17 cellular contexts compared by ENCODE assay signal in genomic region chr1:51063121-51063520, GRCh38. TPM values are rescaled to one million over a fixed set of nuclear protein-coding genes. Genes with fewer than 3 reads are reported as not detected.
DNase-seq lines count a peak whose midpoint lies in the region; ATAC-seq and TF ChIP-seq lines count a peak whose summit lies in the region.
"Had no signal": no experiment of that assay in that cellular context is flagged by ENCODE, and none has a peak within 500 bp of the region (broad histone marks: within the 10 kb centered on the region; RNA-seq: fewer than 3 reads in every experiment).

No MANE protein-coding gene starts in this region.

- no peaks in the 10 kb centered on the region for H3K4me1 Mint-ChIP-seq in stimulated activated naive CD8-positive, alpha-beta T cell treated with anti-CD3 and anti-CD28 coated beads, Interleukin-15, amount 100 ng/mL, for 72 hours
- H3K4me1 Mint-ChIP-seq: activated CD4-positive, alpha-beta T cell treated with anti-CD3 and anti-CD28 coated beads, Interleukin-2, amount 10 ng/mL, durations not matched to agents 7 days and 5 days had no signal

- no peak overlapping the region; the same call in 1 of the 2 replicates for H3K27ac ChIP-seq in Panc1 (ENCODE audit: low read length)
- H3K27ac ChIP-seq: KMS-11, stomach had no signal

- H3K4me3 Mint-ChIP-seq in stimulated activated naive CD8-positive, alpha-beta T cell treated with anti-CD3 and anti-CD28 coated beads, Interleukin-15, amount 100 ng/mL, for 72 hours, result no peak overlapping the region
- H3K4me3 Mint-ChIP-seq: activated CD4-positive, alpha-beta T cell treated with anti-CD3 and anti-CD28 coated beads, Interleukin-2, amount 10 ng/mL, durations not matched to agents 7 days and 5 days; activated naive CD4-positive, alpha-beta T cell treated with anti-CD3 and anti-CD28 coated beads for 36 hours had no signal

- ATAC-seq in Panc1, result peak; percentile 80
- no peak for ATAC-seq in GM18909 (IDR thresholded peaks at IDR 0.05; ENCODE audit: poor library complexity, unreplicated experiment)
- ATAC-seq in HG02973 (IDR thresholded peaks at IDR 0.05; ENCODE audit: unreplicated experiment), result no peak
- ATAC-seq in stimulated activated naive CD8-positive, alpha-beta T cell treated with anti-CD3 and anti-CD28 coated beads, Interleukin-15, amount 100 ng/mL, for 72 hours, result no peak

- H3K27me3 Mint-ChIP-seq in stimulated activated naive CD8-positive, alpha-beta T cell treated with anti-CD3 and anti-CD28 coated beads, Interleukin-15, amount 100 ng/mL, for 72 hours, result peaks cover 26% of the 10 kb centered on the region

- H3K27ac Mint-ChIP-seq in stimulated activated naive CD8-positive, alpha-beta T cell treated with anti-CD3 and anti-CD28 coated beads, Interleukin-15, amount 100 ng/mL, for 72 hours, result no peak overlapping the region
- H3K27ac Mint-ChIP-seq: activated CD4-positive, alpha-beta T cell treated with anti-CD3 and anti-CD28 coated beads, Interleukin-2, amount 10 ng/mL, durations not matched to agents 7 days and 5 days; activated naive CD4-positive, alpha-beta T cell treated with anti-CD3 and anti-CD28 coated beads for 36 hours had no signal

- in situ Hi-C loops in Panc1 (cut with HindIII; ENCODE audit: low pct_unique_long_range_greater_than_20kb, low sequenced_read_pairs), result no loop called here

- H3K9me3 Mint-ChIP-seq in stimulated activated naive CD8-positive, alpha-beta T cell treated with anti-CD3 and anti-CD28 coated beads, Interleukin-15, amount 100 ng/mL, for 72 hours, result peaks cover under 1 to 9% of the 10 kb centered on the region in 2 donors
- H3K9me3 Mint-ChIP-seq: activated CD4-positive, alpha-beta T cell treated with anti-CD3 and anti-CD28 coated beads, Interleukin-2, amount 10 ng/mL, durations not matched to agents 7 days and 5 days had no signal

- TF ChIP-seq CTCF in Panc1 (IDR thresholded peaks at IDR 0.05), result no peak

- intact Hi-C loops in Panc1 (cut with micrococcal nuclease; ENCODE audit: unreplicated experiment), result no loop called here

- DNase-seq in EH (ENCODE audit: low read depth) (peak; percentile 93), Panc1 (ENCODE audit: low read depth, low spot score) (peak; percentile 32), epidermal melanocyte (ENCODE audit: insufficient read length, low spot score) (peak; percentile 25), non-pigmented ciliary epithelial cell (ENCODE audit: low read depth) (peak; percentile 92), T-helper 1 cell (no peak)
- no peak for DNase-seq in stimulated activated naive CD8-positive, alpha-beta T cell treated with anti-CD3 and anti-CD28 coated beads, Interleukin-15, amount 100 ng/mL, for 72 hours
- DNase-seq: activated CD4-positive, alpha-beta T cell treated with anti-CD3 and anti-CD28 coated beads, Interleukin-2, amount 10 ng/mL, durations not matched to agents 7 days and 5 days; activated naive CD4-positive, alpha-beta T cell treated with anti-CD3 and anti-CD28 coated beads for 36 hours; DND-41; effector CD8-positive, alpha-beta T cell; NCI-H446; nucleus accumbens; SHP77; stomach had no signal

- BruUV-seq in Panc1 (replicated peaks; lab: Mats Ljungman, UMichigan), result no TSS peak

- H3K4me3 ChIP-seq in Panc1 (ENCODE audit: low read depth in 2 of 2, low read length in 2 of 2), result no peak overlapping the region
- H3K4me3 ChIP-seq: stomach had no signal

- no peaks in the 10 kb centered on the region for H3K4me1 ChIP-seq in Panc1 (ENCODE audit: control insufficient read depth, insufficient read depth, low read length)
- H3K4me1 ChIP-seq: stomach had no signal

- H3K36me3 ChIP-seq in Panc1 (ENCODE audit: control insufficient read depth, insufficient read depth, low read length), result no peaks in the 10 kb centered on the region
- H3K36me3 ChIP-seq: stomach had no signal

- no peaks in the 10 kb centered on the region for H3K9me3 ChIP-seq in Panc1 (ENCODE audit: control insufficient read depth, insufficient read depth, low read depth, low read length)

- no peaks in the 10 kb centered on the region for H3K27me3 ChIP-seq in Panc1 (ENCODE audit: control insufficient read depth, insufficient read depth, low read length)
- H3K27me3 ChIP-seq: stomach had no signal

- POLR2A ChIA-PET in Panc1 (lab: Charles Lee), result interaction anchor here (0.5 to 0.6 kb wide), 2 partner anchors 22 to 596 kb away, joined by 3 read pairs; no protein-coding TSS in a partner anchor

- CTCF ChIA-PET in Panc1 (lab: Charles Lee), result no interaction called here

RNA-seq across cellular contexts. Expression of gene C1orf185, which starts 38.9 kb away (rescaled TPM):
- not detected for total RNA-seq in Panc1 (2021; ENCODE audit: unreplicated experiment)
- not detected for polyA plus RNA-seq in Panc1 (2012; ENCODE audit: insufficient read length)
- total RNA-seq: activated CD4-positive, alpha-beta T cell treated with anti-CD3 and anti-CD28 coated beads, Interleukin-2, amount 10 ng/mL, durations not matched to agents 7 days and 5 days; activated naive CD4-positive, alpha-beta T cell treated with anti-CD3 and anti-CD28 coated beads for 36 hours; stomach had no signal
- polyA plus RNA-seq: stomach had no signal

Comparison
In these comparisons a context has a peak if more than half of its experiments do, and no peak if none do; other contexts are left out.
1. DNase-seq: peak in EH (single experiment), Panc1 (single experiment), epidermal melanocyte (single experiment) and non-pigmented ciliary epithelial cell (single experiment); none in T-helper 1 cell (0 of 5) and stimulated activated naive CD8-positive, alpha-beta T cell treated with anti-CD3 and anti-CD28 coated beads, Interleukin-15, amount 100 ng/mL, for 72 hours (0 of 2).